7 cellular contexts compared by ENCODE assay signal in genomic region chr11:129820228-129820627, GRCh38. TPM values are rescaled to one million over a fixed set of nuclear protein-coding genes. Genes with fewer than 3 reads are reported as not detected.
DNase-seq lines count a peak whose midpoint lies in the region; ATAC-seq and TF ChIP-seq lines count a peak whose summit lies in the region.
"Not testable (repeated sequence)": the region's sequence is repeated elsewhere in the genome, so short reads cannot be mapped to it uniquely, and the experiment has no call there.
"Had no signal": no experiment of that assay in that cellular context is flagged by ENCODE, and none has a peak within 500 bp of the region (broad histone marks: within the 10 kb centered on the region; RNA-seq: fewer than 3 reads in every experiment).

No MANE protein-coding gene starts in this region.

- H3K4me2 ChIP-seq in PC-3 (ENCODE audit: low read length); osteoblast (ENCODE audit: insufficient read depth, low read length): not testable (repeated sequence)

- DNase-seq in DMS53 (lab: John Stamatoyannopoulos, UW) (peak; percentile 74), PC-3 (peak; percentile 56), osteoblast (ENCODE audit: insufficient read length, low spot score, missing footprints) (peak; percentile 26)
- DNase-seq in T-helper 17 cell; epithelial cell of prostate (ENCODE audit: low read depth, low spot score): not testable (repeated sequence)

- H3K36me3 Mint-ChIP-seq in T-helper 17 cell (ENCODE audit: low read depth): not testable (repeated sequence)

- peak; percentile 19 for ATAC-seq in PC-3
- ATAC-seq in T-helper 17 cell: not testable (repeated sequence)

- peaks cover 18% of the 10 kb centered on the region for H3K36me3 ChIP-seq in PC-3 (ENCODE audit: low read depth, low read length)
- not testable (repeated sequence) for H3K36me3 ChIP-seq in osteoblast (ENCODE audit: insufficient read depth, low read length)

- H3K4me3 ChIP-seq in PC-3 (ENCODE audit: low read length); osteoblast (ENCODE audit: insufficient read depth, low read length): not testable (repeated sequence)

- H3K9me2 ChIP-seq in PC-3 (replicated peaks; ENCODE audit: low read length): not testable (repeated sequence)

- H3K9ac ChIP-seq in PC-3 (ENCODE audit: low read length): not testable (repeated sequence)

- peaks cover 18% of the 10 kb centered on the region for H3K4me1 Mint-ChIP-seq in T-helper 17 cell

- H3K4me3 Mint-ChIP-seq in T-helper 17 cell: not testable (repeated sequence)

- not testable (repeated sequence) for H3F3A ChIP-seq in PC-3 (ENCODE audit: low read length, unreplicated experiment)

- POLR2A ChIA-PET in PC-3 (lab: Charles Lee; ENCODE audit: unreplicated experiment): not testable (repeated sequence)

- H3K27me3 Mint-ChIP-seq in T-helper 17 cell: peaks cover 14% of the 10 kb centered on the region

- H2AFZ ChIP-seq in PC-3 (ENCODE audit: low read length); osteoblast (ENCODE audit: low read length): not testable (repeated sequence)

- not testable (repeated sequence) for TF ChIP-seq CTCF in PC-3 (conservative IDR thresholded peaks at IDR 0.05; ENCODE audit: low read depth, low read length); osteoblast (IDR thresholded peaks at IDR 0.05; ENCODE audit: extremely low read depth, low read depth, low read length)

- H4K20me1 ChIP-seq in PC-3 (ENCODE audit: low read length); osteoblast (ENCODE audit: insufficient read depth, low read length): not testable (repeated sequence)

- H3K27me3 ChIP-seq in PC-3 (ENCODE audit: low read length): not testable (repeated sequence)
- peaks cover 39% of the 10 kb centered on the region for H3K27me3 ChIP-seq in osteoblast (ENCODE audit: insufficient read depth, low read length)

- not testable (repeated sequence) for BruUV-seq in PC-3 (replicated peaks; lab: Mats Ljungman, UMichigan)

- H3K27ac ChIP-seq in PC-3 (ENCODE audit: low read length); osteoblast (ENCODE audit: low read depth, low read length): not testable (repeated sequence)
- H3K27ac ChIP-seq in epithelial cell of prostate: peak overlapping the region; percentile 99

- H3K9me3 ChIP-seq in PC-3 (ENCODE audit: low read length); T-helper 17 cell (ENCODE audit: control insufficient read depth, low read length, poor library complexity, severe bottlenecking); osteoblast (ENCODE audit: low read depth, low read length): not testable (repeated sequence)

- H3K4me1 ChIP-seq in PC-3 (ENCODE audit: insufficient read depth, low read length): peaks cover 41% of the 10 kb centered on the region
- H3K4me1 ChIP-seq in osteoblast (ENCODE audit: insufficient read depth, low read length): not testable (repeated sequence)

- peaks cover 95% of the 10 kb centered on the region for H3K79me2 ChIP-seq in PC-3 (ENCODE audit: low read length)
- H3K79me2 ChIP-seq in osteoblast (ENCODE audit: insufficient read depth, low read length): not testable (repeated sequence)

- intact Hi-C loops in PC-3 (cut with micrococcal nuclease): not testable (repeated sequence)

- CTCF ChIA-PET in PC-3 (lab: Charles Lee): not testable (repeated sequence)

- peak overlapping the region; percentile 4 for H3K27ac Mint-ChIP-seq in T-helper 17 cell

RNA-seq across cellular contexts. Expression of gene TMEM45B, which starts 4.6 kb away (rescaled TPM):
- total RNA-seq in PC-3 (2014; rRNA removed): 24.0 and 30.4 TPM in 2 replicates
- total RNA-seq in T-helper 17 cell: 1 to 10 TPM; 4.4 to 4.8 TPM
- total RNA-seq in osteoblast: not detected in 2 replicates
- total RNA-seq: A172, B cell had no signal
